ENCODE assay signal across 6 cellular contexts in the genomic region with DNA sequence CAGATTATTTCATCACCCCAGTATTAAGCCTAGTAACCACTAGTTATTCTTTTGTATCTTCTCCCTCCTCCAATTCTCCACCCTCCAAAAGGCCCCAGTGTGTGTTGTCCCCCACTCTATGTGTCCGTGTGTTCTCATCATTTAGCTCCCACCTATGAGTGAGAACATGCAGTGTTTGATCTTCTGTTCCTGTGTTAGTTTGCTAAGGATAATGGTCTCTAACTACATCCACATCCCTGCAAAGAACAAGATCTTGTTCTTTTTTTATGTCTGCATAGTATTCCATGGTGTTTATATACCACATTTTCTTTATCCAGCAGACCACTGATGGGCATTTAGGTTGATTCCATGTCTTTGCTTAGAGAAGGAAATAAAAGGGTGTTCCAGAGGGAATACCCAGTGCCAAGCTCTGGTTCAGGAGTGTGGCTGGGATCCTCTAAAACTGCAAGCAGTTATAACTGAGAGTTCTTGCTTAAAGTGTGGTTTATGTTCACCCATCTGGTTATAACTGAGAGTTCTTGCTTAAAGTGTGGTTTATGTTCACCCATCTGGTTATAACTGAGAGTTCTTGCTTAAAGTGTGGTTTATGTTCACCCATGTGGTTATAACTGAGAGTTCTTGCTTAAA.
DNase-seq lines count a peak whose midpoint lies in the region; ATAC-seq and FAIRE-seq lines count a peak whose summit lies in the region.
"Not testable (repeated sequence)": the region's sequence is repeated elsewhere in the genome, so short reads cannot be mapped to it uniquely, and the experiment has no call there.

No MANE protein-coding gene starts in this region.

- not testable (repeated sequence) for H3K27me3 Mint-ChIP-seq in activated T-cell treated with anti-CD3 and anti-CD28 coated beads, Interleukin-2, amount 50 U/mL, for 4 hours (ENCODE audit: low read depth)

- H3K9me3 Mint-ChIP-seq in activated T-cell treated with anti-CD3 and anti-CD28 coated beads, Interleukin-2, amount 50 U/mL, for 4 hours; activated naive CD4-positive, alpha-beta T cell treated with anti-CD3 and anti-CD28 coated beads, Interleukin-2, amount 50 U/mL, for 72 hours; stimulated activated effector memory CD8-positive, alpha-beta T cell treated with anti-CD3 and anti-CD28 coated beads, Interleukin-12 subunit alpha, Interleukin-12 subunit beta, amount 100 ng/mL, for 72 hours: not testable (repeated sequence)

- H3K4me3 Mint-ChIP-seq in activated T-cell treated with anti-CD3 and anti-CD28 coated beads, Interleukin-2, amount 50 U/mL, for 4 hours; stimulated activated effector memory CD8-positive, alpha-beta T cell treated with anti-CD3 and anti-CD28 coated beads, Interleukin-12 subunit alpha, Interleukin-12 subunit beta, amount 100 ng/mL, for 72 hours: not testable (repeated sequence)

- peak; percentile 67 for ATAC-seq in GM21825 (IDR thresholded peaks at IDR 0.05; ENCODE audit: unreplicated experiment)
- peak; percentile 71 to 72 for ATAC-seq in activated T-cell treated with anti-CD3 and anti-CD28 coated beads, Interleukin-2, amount 50 U/mL, for 4 hours
- ATAC-seq in activated naive CD4-positive, alpha-beta T cell treated with anti-CD3 and anti-CD28 coated beads, Interleukin-2, amount 50 U/mL, for 72 hours: peak; percentile 78 to 85
- peak; percentile 65 for ATAC-seq in stimulated activated effector memory CD8-positive, alpha-beta T cell treated with anti-CD3 and anti-CD28 coated beads, Interleukin-12 subunit alpha, Interleukin-12 subunit beta, amount 100 ng/mL, for 72 hours
- peak; percentile 59 for ATAC-seq in stimulated activated naive CD8-positive, alpha-beta T cell treated with anti-CD3 and anti-CD28 coated beads, Interleukin-15, Interleukin-2, amounts not matched to agents 100 U/mL and 50 U/mL, for 24 hours

- not testable (repeated sequence) for H3K4me1 Mint-ChIP-seq in activated T-cell treated with anti-CD3 and anti-CD28 coated beads, Interleukin-2, amount 50 U/mL, for 4 hours (ENCODE audit: low read depth); stimulated activated effector memory CD8-positive, alpha-beta T cell treated with anti-CD3 and anti-CD28 coated beads, Interleukin-12 subunit alpha, Interleukin-12 subunit beta, amount 100 ng/mL, for 72 hours

- peak; percentile 97 for FAIRE-seq in RCC 7860 (lab: Jason Lieb, UNC)

- DNase-seq in RCC 7860 (ENCODE audit: low spot score); activated T-cell treated with anti-CD3 and anti-CD28 coated beads, Interleukin-2, amount 50 U/mL, for 4 hours; activated naive CD4-positive, alpha-beta T cell treated with anti-CD3 and anti-CD28 coated beads, Interleukin-2, amount 50 U/mL, for 72 hours (ENCODE audit: low spot score in 2 of 2); stimulated activated effector memory CD8-positive, alpha-beta T cell treated with anti-CD3 and anti-CD28 coated beads, Interleukin-12 subunit alpha, Interleukin-12 subunit beta, amount 100 ng/mL, for 72 hours (ENCODE audit: low spot score in 2 of 2); stimulated activated naive CD8-positive, alpha-beta T cell treated with anti-CD3 and anti-CD28 coated beads, Interleukin-15, Interleukin-2, amounts not matched to agents 100 U/mL and 50 U/mL, for 24 hours: not testable (repeated sequence)

- not testable (repeated sequence) for H3K27ac Mint-ChIP-seq in activated naive CD4-positive, alpha-beta T cell treated with anti-CD3 and anti-CD28 coated beads, Interleukin-2, amount 50 U/mL, for 72 hours; stimulated activated effector memory CD8-positive, alpha-beta T cell treated with anti-CD3 and anti-CD28 coated beads, Interleukin-12 subunit alpha, Interleukin-12 subunit beta, amount 100 ng/mL, for 72 hours

- not testable (repeated sequence) for H3K36me3 Mint-ChIP-seq in activated T-cell treated with anti-CD3 and anti-CD28 coated beads, Interleukin-2, amount 50 U/mL, for 4 hours (ENCODE audit: insufficient read depth); activated naive CD4-positive, alpha-beta T cell treated with anti-CD3 and anti-CD28 coated beads, Interleukin-2, amount 50 U/mL, for 72 hours; stimulated activated effector memory CD8-positive, alpha-beta T cell treated with anti-CD3 and anti-CD28 coated beads, Interleukin-12 subunit alpha, Interleukin-12 subunit beta, amount 100 ng/mL, for 72 hours
